ENCODE assay signal across 35 cellular contexts in the genomic region with DNA sequence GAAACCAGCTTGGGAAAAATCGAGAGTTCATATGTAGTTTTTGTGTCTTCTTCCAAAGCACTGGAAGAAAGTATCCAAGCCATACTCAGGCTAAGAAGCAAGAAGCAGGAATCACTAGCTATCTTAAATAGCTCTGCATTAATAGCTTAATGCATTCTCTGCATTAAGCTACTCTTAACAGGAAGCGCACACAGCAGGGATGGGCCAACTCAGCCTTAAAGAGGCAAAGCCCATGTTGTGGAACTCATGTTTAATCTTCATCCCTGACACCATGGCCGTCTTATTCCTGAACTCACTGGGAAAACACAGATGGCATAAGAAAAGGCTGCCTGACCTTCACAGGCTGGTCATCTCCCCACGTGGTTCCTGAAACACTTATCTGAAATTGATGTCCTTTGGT.
"Had no signal": no experiment of that assay in that cellular context is flagged by ENCODE, and none has a peak within 500 bp of the region (broad histone marks: within the 10 kb centered on the region; RNA-seq: fewer than 3 reads in every experiment).

No MANE protein-coding gene starts in this region.

- H3K4me3 ChIP-seq: adrenal gland, coronary artery, dorsolateral prefrontal cortex had no signal

- H3K27me3 ChIP-seq: adrenal gland, brain microvascular endothelial cell, dorsolateral prefrontal cortex had no signal

- ATAC-seq: activated CD4-positive, alpha-beta T cell treated with anti-CD3 and anti-CD28 coated beads for 36 hours; activated CD8-positive, alpha-beta memory T cell treated with anti-CD3 and anti-CD28 coated beads, Interleukin-2, amount 10 ng/mL, durations not matched to agents 7 days and 5 days; activated CD8-positive, alpha-beta T cell treated with anti-CD3 and anti-CD28 coated beads, Interleukin-2, amount 10 ng/mL, durations not matched to agents 7 days and 5 days; activated naive CD8-positive, alpha-beta T cell treated with anti-CD3 and anti-CD28 coated beads, Interleukin-2, amount 50 U/mL, for 24 hours; esophagus mucosa; T-helper 17 cell had no signal

- DNase-seq: activated CD4-positive, alpha-beta memory T cell treated with anti-CD3 and anti-CD28 coated beads for 36 hours; activated CD4-positive, alpha-beta T cell treated with anti-CD3 and anti-CD28 coated beads for 36 hours; activated CD4-positive, alpha-beta T cell treated with anti-CD3 and anti-CD28 coated beads, Interleukin-2, amount 10 ng/mL, durations not matched to agents 24 days and 14 days; activated CD4-positive, CD25-positive, alpha-beta regulatory T cell; activated CD4-positive, CD25-positive, alpha-beta regulatory T cell treated with anti-CD3 and anti-CD28 coated beads, Interleukin-2, amount 50 U/mL, for 72 hours; activated CD8-positive, alpha-beta memory T cell treated with anti-CD3 and anti-CD28 coated beads, Interleukin-2, amount 10 ng/mL, durations not matched to agents 7 days and 5 days; activated CD8-positive, alpha-beta memory T cell treated with anti-CD3 and anti-CD28 coated beads, Interleukin-2, amount 50 U/mL, for 4 hours; activated CD8-positive, alpha-beta T cell treated with anti-CD3 and anti-CD28 coated beads, Interleukin-2, amount 10 ng/mL, durations not matched to agents 7 days and 5 days; activated effector memory CD4-positive, alpha-beta T cell treated with anti-CD3 and anti-CD28 coated beads, Interleukin-2, amount 50 U/mL, for 16 hours; activated naive CD4-positive, alpha-beta T cell treated with anti-CD3 and anti-CD28 coated beads for 36 hours; activated naive CD8-positive, alpha-beta T cell treated with anti-CD3 and anti-CD28 coated beads for 36 hours; activated naive CD8-positive, alpha-beta T cell treated with anti-CD3 and anti-CD28 coated beads, Interleukin-2, amount 50 U/mL, for 24 hours; activated T-cell treated with anti-CD3 and anti-CD28 coated beads, Interleukin-2, amount 50 U/mL, for 1 hour; activated T-cell treated with anti-CD3 and anti-CD28 coated beads, Interleukin-2, amount 50 U/mL, for 48 hours; adrenal gland; amygdala; aorta; brain microvascular endothelial cell; dorsolateral prefrontal cortex; effector memory CD4-positive, alpha-beta T cell; endodermal cell; foreskin fibroblast; head of caudate nucleus; T-helper 1 cell; T-helper 17 cell; T1000; WERI-Rb-1 had no signal

- H3K27ac Mint-ChIP-seq: activated CD4-positive, alpha-beta memory T cell treated with anti-CD3 and anti-CD28 coated beads for 36 hours; activated CD4-positive, alpha-beta T cell treated with anti-CD3 and anti-CD28 coated beads for 36 hours; activated CD4-positive, alpha-beta T cell treated with anti-CD3 and anti-CD28 coated beads, Interleukin-2, amount 10 ng/mL, durations not matched to agents 24 days and 14 days; activated CD8-positive, alpha-beta memory T cell treated with anti-CD3 and anti-CD28 coated beads, Interleukin-2, amount 10 ng/mL, durations not matched to agents 7 days and 5 days; activated CD8-positive, alpha-beta T cell treated with anti-CD3 and anti-CD28 coated beads, Interleukin-2, amount 10 ng/mL, durations not matched to agents 7 days and 5 days; activated naive CD4-positive, alpha-beta T cell treated with anti-CD3 and anti-CD28 coated beads for 36 hours; activated naive CD4-positive, alpha-beta T cell treated with anti-CD3 and anti-CD28 coated beads, Interleukin-2, amount 50 U/mL, for 24 hours; activated naive CD8-positive, alpha-beta T cell treated with anti-CD3 and anti-CD28 coated beads for 36 hours; activated naive CD8-positive, alpha-beta T cell treated with anti-CD3 and anti-CD28 coated beads, Interleukin-2, amount 50 U/mL, for 24 hours; activated T-helper 1 cell treated with anti-CD3 and anti-CD28 coated beads, Interleukin-12 subunit alpha, Interleukin-12 subunit beta, Interleukin-2, Interleukin-4 antibody, amounts not matched to agents 30 ng/mL and 10 ng/mL and 1 ng/mL, durations not matched to agents 14 hours and 24 hours and 36 hours; activated T-helper 2 cell treated with anti-CD3 and anti-CD28 coated beads, Interferon-gamma antibody, Interleukin-2, Interleukin-4, amounts not matched to agents 10 μg/mL and 5 μg/mL and 100 μg/mL, durations not matched to agents 14 hours and 24 hours and 36 hours; dendritic cell treated with granulocyte-macrophage colony-stimulating factor and Interleukin-4, amounts not matched to agents 40 ng/mL and 50 ng/mL, for 4 days; endodermal cell; T-helper 17 cell; T-helper 2 cell treated with Interferon-gamma antibody and Interleukin-4, amounts not matched to agents 5 μg/mL and 100 μg/mL, for 36 hours had no signal

- H3K27ac ChIP-seq: adrenal gland, brain microvascular endothelial cell, coronary artery, dorsolateral prefrontal cortex, WERI-Rb-1 had no signal

- H3K4me3 Mint-ChIP-seq: activated CD4-positive, alpha-beta memory T cell treated with anti-CD3 and anti-CD28 coated beads for 36 hours; activated CD4-positive, alpha-beta T cell treated with anti-CD3 and anti-CD28 coated beads for 36 hours; activated CD4-positive, alpha-beta T cell treated with anti-CD3 and anti-CD28 coated beads, Interleukin-2, amount 10 ng/mL, durations not matched to agents 24 days and 14 days; activated CD8-positive, alpha-beta memory T cell treated with anti-CD3 and anti-CD28 coated beads, Interleukin-2, amount 10 ng/mL, durations not matched to agents 7 days and 5 days; activated CD8-positive, alpha-beta T cell treated with anti-CD3 and anti-CD28 coated beads, Interleukin-2, amount 10 ng/mL, durations not matched to agents 7 days and 5 days; activated naive CD4-positive, alpha-beta T cell treated with anti-CD3 and anti-CD28 coated beads for 36 hours; activated naive CD4-positive, alpha-beta T cell treated with anti-CD3 and anti-CD28 coated beads, Interleukin-2, amount 50 U/mL, for 24 hours; activated naive CD8-positive, alpha-beta T cell treated with anti-CD3 and anti-CD28 coated beads for 36 hours; activated naive CD8-positive, alpha-beta T cell treated with anti-CD3 and anti-CD28 coated beads, Interleukin-2, amount 50 U/mL, for 24 hours; activated T-helper 1 cell treated with anti-CD3 and anti-CD28 coated beads, Interleukin-12 subunit alpha, Interleukin-12 subunit beta, Interleukin-2, Interleukin-4 antibody, amounts not matched to agents 30 ng/mL and 10 ng/mL and 1 ng/mL, durations not matched to agents 14 hours and 24 hours and 36 hours; central memory CD8-positive, alpha-beta T cell; dendritic cell treated with granulocyte-macrophage colony-stimulating factor and Interleukin-4, amounts not matched to agents 40 ng/mL and 50 ng/mL, for 4 days; endodermal cell; T-helper 17 cell; T-helper 2 cell treated with Interferon-gamma antibody and Interleukin-4, amounts not matched to agents 5 μg/mL and 100 μg/mL, for 36 hours had no signal

- H3K36me3 Mint-ChIP-seq: activated CD4-positive, alpha-beta memory T cell treated with anti-CD3 and anti-CD28 coated beads for 36 hours; activated CD8-positive, alpha-beta memory T cell treated with anti-CD3 and anti-CD28 coated beads, Interleukin-2, amount 10 ng/mL, durations not matched to agents 7 days and 5 days had no signal

- H3K9me3 Mint-ChIP-seq: activated CD4-positive, alpha-beta T cell treated with anti-CD3 and anti-CD28 coated beads, Interleukin-2, amount 10 ng/mL, durations not matched to agents 24 days and 14 days; central memory CD8-positive, alpha-beta T cell had no signal

- H3K4me1 Mint-ChIP-seq: activated CD4-positive, alpha-beta T cell treated with anti-CD3 and anti-CD28 coated beads for 36 hours; activated CD4-positive, alpha-beta T cell treated with anti-CD3 and anti-CD28 coated beads, Interleukin-2, amount 10 ng/mL, durations not matched to agents 24 days and 14 days; activated CD8-positive, alpha-beta memory T cell treated with anti-CD3 and anti-CD28 coated beads, Interleukin-2, amount 10 ng/mL, durations not matched to agents 7 days and 5 days; activated naive CD4-positive, alpha-beta T cell treated with anti-CD3 and anti-CD28 coated beads, Interleukin-2, amount 50 U/mL, for 24 hours; activated naive CD8-positive, alpha-beta T cell treated with anti-CD3 and anti-CD28 coated beads for 36 hours; activated naive CD8-positive, alpha-beta T cell treated with anti-CD3 and anti-CD28 coated beads, Interleukin-2, amount 50 U/mL, for 24 hours; central memory CD8-positive, alpha-beta T cell; T-helper 17 cell had no signal

- H3K36me3 ChIP-seq: adrenal gland, brain microvascular endothelial cell, WERI-Rb-1 had no signal

- H3K27me3 Mint-ChIP-seq: activated CD4-positive, alpha-beta memory T cell treated with anti-CD3 and anti-CD28 coated beads for 36 hours; activated CD4-positive, alpha-beta T cell treated with anti-CD3 and anti-CD28 coated beads for 36 hours; activated CD4-positive, alpha-beta T cell treated with anti-CD3 and anti-CD28 coated beads, Interleukin-2, amount 10 ng/mL, durations not matched to agents 24 days and 14 days; activated CD8-positive, alpha-beta memory T cell treated with anti-CD3 and anti-CD28 coated beads, Interleukin-2, amount 10 ng/mL, durations not matched to agents 7 days and 5 days; activated naive CD4-positive, alpha-beta T cell treated with anti-CD3 and anti-CD28 coated beads, Interleukin-2, amount 50 U/mL, for 24 hours; activated naive CD8-positive, alpha-beta T cell treated with anti-CD3 and anti-CD28 coated beads for 36 hours; activated naive CD8-positive, alpha-beta T cell treated with anti-CD3 and anti-CD28 coated beads, Interleukin-2, amount 50 U/mL, for 24 hours; central memory CD8-positive, alpha-beta T cell; dendritic cell treated with granulocyte-macrophage colony-stimulating factor and Interleukin-4, amounts not matched to agents 40 ng/mL and 50 ng/mL, for 4 days; T-helper 17 cell had no signal

- H3K4me1 ChIP-seq: adrenal gland had no signal

- H3K9me3 ChIP-seq: adrenal gland had no signal
